ENCODE assay signal across 8 cellular contexts in the genomic region with DNA sequence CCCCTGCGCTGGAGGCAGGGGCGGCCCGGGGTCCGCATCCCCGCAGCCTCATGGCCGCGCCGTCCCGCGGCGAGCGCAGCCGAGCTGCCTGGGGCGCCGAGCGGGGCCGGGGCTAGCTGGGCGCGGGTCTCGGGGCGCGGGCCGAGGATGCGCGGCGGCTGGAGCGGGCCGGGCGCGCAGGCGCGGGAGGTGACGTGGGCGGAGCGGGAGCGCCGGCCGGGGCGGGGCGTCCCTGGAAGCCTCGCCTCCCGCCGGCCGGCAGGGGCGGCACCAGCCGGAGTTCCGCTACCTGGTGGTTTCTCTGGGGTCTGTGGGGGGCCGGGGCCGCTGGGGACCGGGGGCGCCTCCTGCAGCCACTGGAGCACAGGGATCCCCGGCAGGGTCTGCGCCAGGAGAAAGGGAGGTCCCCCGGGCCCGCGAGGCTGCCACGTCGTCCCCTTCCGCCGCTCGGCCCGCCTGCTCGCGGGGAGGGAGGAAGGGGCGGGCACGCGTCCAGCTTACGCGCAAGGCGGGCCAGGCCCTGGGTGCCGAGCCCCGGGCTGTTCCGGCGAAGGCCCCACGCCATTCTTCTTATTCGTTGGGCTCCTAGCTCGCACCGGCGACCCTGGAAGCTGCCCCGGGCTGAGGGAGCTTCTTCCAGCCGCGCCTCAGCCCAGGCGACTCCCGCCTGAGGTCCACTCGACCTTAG. TPM values are rescaled to one million over a fixed set of nuclear protein-coding genes. Genes with fewer than 3 reads are reported as not detected.
DNase-seq lines count a peak whose midpoint lies in the region; ATAC-seq and TF ChIP-seq lines count a peak whose summit lies in the region.

A gene with protein sequence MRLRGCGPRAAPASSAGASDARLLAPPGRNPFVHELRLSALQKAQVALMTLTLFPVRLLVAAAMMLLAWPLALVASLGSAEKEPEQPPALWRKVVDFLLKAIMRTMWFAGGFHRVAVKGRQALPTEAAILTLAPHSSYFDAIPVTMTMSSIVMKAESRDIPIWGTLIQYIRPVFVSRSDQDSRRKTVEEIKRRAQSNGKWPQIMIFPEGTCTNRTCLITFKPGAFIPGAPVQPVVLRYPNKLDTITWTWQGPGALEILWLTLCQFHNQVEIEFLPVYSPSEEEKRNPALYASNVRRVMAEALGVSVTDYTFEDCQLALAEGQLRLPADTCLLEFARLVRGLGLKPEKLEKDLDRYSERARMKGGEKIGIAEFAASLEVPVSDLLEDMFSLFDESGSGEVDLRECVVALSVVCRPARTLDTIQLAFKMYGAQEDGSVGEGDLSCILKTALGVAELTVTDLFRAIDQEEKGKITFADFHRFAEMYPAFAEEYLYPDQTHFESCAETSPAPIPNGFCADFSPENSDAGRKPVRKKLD (minus strand): TSS at position 168 of the 688 bp plus-strand sequence. CDS start 116 bp downstream, at position 52.

- H3K9ac ChIP-seq in mammary epithelial cell (ENCODE audit: insufficient read depth, low read length) (no peak within 1 kb of the TSS), smooth muscle cell (ENCODE audit: low read depth) (peak within 1 kb of the TSS; percentile 92)

- CTCF ChIA-PET in mammary epithelial cell (lab: Charles Lee; ENCODE audit: low non-redundant PET): no interaction called here

- TF ChIP-seq CTCF in 22Rv1 (IDR thresholded peaks at IDR 0.05): no peak
- no peak for TF ChIP-seq CTCF in WI38 (IDR thresholded peaks at IDR 0.05; ENCODE audit: low read depth, low read length)
- peak in 1 of 2 donors; percentile 6 for TF ChIP-seq CTCF in mammary epithelial cell (conservative IDR thresholded peaks at IDR 0.05 in 1 of 2, IDR thresholded peaks at IDR 0.05 in 1 of 2; ENCODE audit: extremely low read depth in 1 of 2, insufficient read depth in 1 of 2, low read depth in 1 of 2, low read length in 2 of 2)
- TF ChIP-seq CTCF in smooth muscle cell (IDR thresholded peaks at IDR 0.05; ENCODE audit: borderline replicate concordance, insufficient read depth, poor library complexity, severe bottlenecking): no peak

- in situ Hi-C loops in mammary epithelial cell (cut with MboI; ENCODE audit: low sequenced_read_pairs in 2 of 2): no loop called here

- peaks cover 10 to 19% (median 17%) of the 10 kb centered on the region in 3 donors for H3K36me3 Mint-ChIP-seq in immature natural killer cell

- peak; percentile 82 for DNase-seq in NCI-H2107 (lab: John Stamatoyannopoulos, UW)
- peak; percentile 60 for DNase-seq in mammary epithelial cell
- DNase-seq in immature natural killer cell: peak; percentile 82 to 87 (median 85)
- DNase-seq in smooth muscle cell (lab: John Stamatoyannopoulos, UW; ENCODE audit: unreplicated experiment): peak; percentile 68

- BruUV-seq in mammary epithelial cell (replicated peaks; lab: Mats Ljungman, UMichigan): no TSS peak

- H3K36me3 ChIP-seq in mammary epithelial cell (ENCODE audit: insufficient read depth, low read length): peaks cover 5% of the 10 kb centered on the region
- no peaks in the 10 kb centered on the region for H3K36me3 ChIP-seq in smooth muscle cell (ENCODE audit: low read depth)

- H3K9me3 ChIP-seq in mammary epithelial cell (replicated peaks; ENCODE audit: insufficient read depth, low read length): no peaks in the 10 kb centered on the region
- no peaks in the 10 kb centered on the region for H3K9me3 ChIP-seq in smooth muscle cell (replicated peaks; ENCODE audit: low read depth)

- ATAC-seq in GM18519 (IDR thresholded peaks at IDR 0.05; ENCODE audit: low FRiP score, unreplicated experiment) (peak; percentile 67), HG03025 (IDR thresholded peaks at IDR 0.05; ENCODE audit: low FRiP score, unreplicated experiment) (peak; percentile 63)

- 0% methylated on average over 1 of the region's 85 CpGs for WGBS in mammary epithelial cell (ENCODE audit: low coverage, missing lambda C conversion rate)
- 6% methylated on average over 43 of the region's 85 CpGs for WGBS in smooth muscle cell (ENCODE audit: low lambda C conversion rate)

- peak within 1 kb of the TSS; percentile 97 to 100 (median 98) for H3K27ac Mint-ChIP-seq in immature natural killer cell

- peaks cover 16% of the 10 kb centered on the region for H3K4me1 ChIP-seq in mammary epithelial cell (ENCODE audit: insufficient read depth, low read length)
- peaks cover 19% of the 10 kb centered on the region for H3K4me1 ChIP-seq in smooth muscle cell (ENCODE audit: low read depth)

- intact Hi-C loops in mammary epithelial cell (cut with micrococcal nuclease): loop anchor here (5.0 kb wide), 1 partner anchor 357 kb away; no protein-coding TSS in a partner anchor

- H3K79me2 ChIP-seq in mammary epithelial cell (ENCODE audit: insufficient read depth, low read length) (peaks cover 44% of the 10 kb centered on the region), smooth muscle cell (ENCODE audit: low read depth) (peaks cover 42% of the 10 kb centered on the region)

- H3K27me3 ChIP-seq in mammary epithelial cell (ENCODE audit: insufficient read depth, low read length) (no peaks in the 10 kb centered on the region), smooth muscle cell (ENCODE audit: low read depth) (no peaks in the 10 kb centered on the region)

- H3K27me3 Mint-ChIP-seq in immature natural killer cell (ENCODE audit: low read depth in 3 of 3): peaks cover 9 to 35% (median 20%) of the 10 kb centered on the region in 3 donors

- H2AFZ ChIP-seq in mammary epithelial cell (ENCODE audit: low read depth, low read length) (peak within 1 kb of the TSS; percentile 95), smooth muscle cell (ENCODE audit: low read depth) (peak within 1 kb of the TSS; percentile 46)

- H3K4me3 ChIP-seq in WI38 (ENCODE audit: low read depth, low read length) (peak within 1 kb of the TSS; percentile 75), mammary epithelial cell (replicated peaks in 1 of 3; ENCODE audit: insufficient read depth in 1 of 3, low read depth in 2 of 3, low read length in 3 of 3) (peak within 1 kb of the TSS; percentile 54 to 84 (median 66)), smooth muscle cell (peak within 1 kb of the TSS; percentile 89)

- H3K9me3 Mint-ChIP-seq in immature natural killer cell: no peaks in the 10 kb centered on the region

- peaks cover 36 to 48% of the 10 kb centered on the region in 2 donors for H3K4me1 Mint-ChIP-seq in immature natural killer cell

- H3K27ac ChIP-seq in 22Rv1: peak within 1 kb of the TSS; percentile 26; the same call in 1 of the 2 replicates
- peak within 1 kb of the TSS; percentile 44 for H3K27ac ChIP-seq in mammary epithelial cell (ENCODE audit: insufficient read depth, low read depth, low read length)
- peak within 1 kb of the TSS; percentile 88 for H3K27ac ChIP-seq in smooth muscle cell (ENCODE audit: low read depth)

- no peaks in the 10 kb centered on the region for H4K20me1 ChIP-seq in mammary epithelial cell (ENCODE audit: insufficient read depth, low read length)
- peaks cover 42% of the 10 kb centered on the region for H4K20me1 ChIP-seq in smooth muscle cell (ENCODE audit: low read depth)

- peak within 1 kb of the TSS; percentile 95 to 99 (median 97) for H3K4me3 Mint-ChIP-seq in immature natural killer cell

- H3K4me2 ChIP-seq in mammary epithelial cell (ENCODE audit: insufficient read depth, low read depth, low read length): peak within 1 kb of the TSS; percentile 90
- peak within 1 kb of the TSS; percentile 98 for H3K4me2 ChIP-seq in smooth muscle cell

- peaks cover 10% of the 10 kb centered on the region for H3F3A ChIP-seq in smooth muscle cell (ENCODE audit: low read depth)

- dilution Hi-C loops in mammary epithelial cell (cut with HindIII; ENCODE audit: low sequenced_read_pairs): loop anchor here (5.0 kb wide), 1 partner anchor 33 kb away; no protein-coding TSS in a partner anchor

RNA-seq across cellular contexts. Expression of the gene that starts here (rescaled TPM):
- total RNA-seq in mammary epithelial cell: 10 to 100 TPM; 37.1 to 43.5 TPM
- polyA plus RNA-seq in mammary epithelial cell: 50.3 TPM
- 35.9 TPM for polyA minus RNA-seq in mammary epithelial cell
- polyA plus RNA-seq in immature natural killer cell: 100 to 1,000 TPM; 107 to 255 (median 144) TPM
- total RNA-seq in smooth muscle cell: 42.7 and 52.0 TPM in 2 replicates
- 50.1 and 55.7 TPM in 2 replicates for polyA plus RNA-seq in smooth muscle cell

Comparison
In these comparisons a context has a peak if more than half of its experiments do, and no peak if none do; other contexts are left out.
1. Peak in every context shown above with its lines: DNase-seq, ATAC-seq, H3K4me3 ChIP-seq and H3K27ac ChIP-seq.
2. H3K27ac ChIP-seq: peak in every context shown above with its lines; median percentile 88 in smooth muscle cell; 44 in mammary epithelial cell; 26 in 22Rv1.